In genomic region chr1:1374068-1374860, GRCh38 we compare ENCODE assay signal across 6 cellular contexts. TPM values are rescaled to one million over a fixed set of nuclear protein-coding genes. Genes with fewer than 3 reads are reported as not detected.
DNase-seq lines count a peak whose midpoint lies in the region; ATAC-seq, FAIRE-seq and TF ChIP-seq lines count a peak whose summit lies in the region.

No MANE protein-coding gene starts in this region.

- H3K4ac ChIP-seq in H1 (replicated peaks; ENCODE audit: insufficient read length, low read depth, low read length): no peak overlapping the region

- H3K9ac ChIP-seq in H1 (replicated peaks in 1 of 4; ENCODE audit: extremely low read depth in 1 of 4, low read depth in 3 of 4, low read length in 3 of 4): peak overlapping the region; percentile 81 to 94 (median 84)

- no peak overlapping the region for H3K23ac ChIP-seq in H1 (ENCODE audit: insufficient read length)

- H4K5ac ChIP-seq in H1 (ENCODE audit: insufficient read length, low read depth, low read length): no peak overlapping the region

- no peak for TF ChIP-seq POLR2A in H1 (IDR thresholded peaks at IDR 0.05; ENCODE audit: control extremely low read depth in 1 of 2, low read depth in 2 of 2, low read length in 2 of 2)
- TF ChIP-seq POLR2A in sigmoid colon (IDR thresholded peaks at IDR 0.05): no peak

- no peaks in the 10 kb centered on the region for H3K36me3 ChIP-seq in CD8-positive, alpha-beta T cell (ENCODE audit: insufficient read depth, low read length)
- peaks cover 0 to 4% (median 0%) of the 10 kb centered on the region in 4 experiments; a peak in 1 of 8 replicates for H3K36me3 ChIP-seq in H1 (ENCODE audit: control insufficient read depth in 2 of 4, insufficient read depth in 4 of 4, low read length in 3 of 4)
- peaks cover 0 to 15% (median 4%) of the 10 kb centered on the region in 4 donors for H3K36me3 ChIP-seq in sigmoid colon

- peaks cover 7% of the 10 kb centered on the region; the same call in 1 of the 2 replicates for H3K23me2 ChIP-seq in H1 (ENCODE audit: low read depth, low read length)

- 0 out of 2 replicates have a peak overlapping the region, but pooled peaks have one; percentile 14 for H2BK12ac ChIP-seq in H1 (ENCODE audit: low read depth, low read length)

- H3K56ac ChIP-seq in H1 (replicated peaks; ENCODE audit: insufficient read length, low read depth, low read length): no peak overlapping the region

- H4K91ac ChIP-seq in H1 (replicated peaks; ENCODE audit: insufficient read length, low read length): no peak overlapping the region

- no peaks in the 10 kb centered on the region for H3K9me3 ChIP-seq in CD8-positive, alpha-beta T cell (ENCODE audit: low read length)
- H3K9me3 ChIP-seq in H1 (ENCODE audit: insufficient read depth in 2 of 2, low read depth in 1 of 2, low read length in 1 of 2) (no peaks in the 10 kb centered on the region), sigmoid colon (no peaks in the 10 kb centered on the region)

- peak overlapping the region; percentile 96 for H4K8ac ChIP-seq in H1 (ENCODE audit: extremely low read depth, insufficient read depth, low read length)

- H3K18ac ChIP-seq in H1 (ENCODE audit: extremely low read depth, low read length): peak overlapping the region; percentile 60; the same call in 1 of the 2 replicates

- H2BK5ac ChIP-seq in H1 (ENCODE audit: low read depth, low read length): peak overlapping the region; percentile 44; the same call in 1 of the 2 replicates

- no peak for TF ChIP-seq RAD21 in H1 (IDR thresholded peaks at IDR 0.05 in 1 of 2, conservative IDR thresholded peaks at IDR 0.05 in 1 of 2; ENCODE audit: low read depth in 2 of 2, low read length in 2 of 2)

- POLR2A ChIA-PET in CD8-positive, alpha-beta T cell (lab: Charles Lee): interaction anchor here (1.6 to 3.1 kb wide), 5 partner anchors 12 to 25 kb away, joined by 3 to 46 read pairs (median 5); partner anchors contain the start of genes CCNL2 and MXRA8
- POLR2A ChIA-PET in H1 (lab: Charles Lee; ENCODE audit: partially characterized antibody): interaction anchor here (0.7 to 33.4 kb wide), 13 partner anchors 11 to 72 kb away, joined by 3 to 719 read pairs (median 5); partner anchors contain the start of genes CCNL2, DVL1, MRPL20 and MXRA8

- H2AK5ac ChIP-seq in H1 (ENCODE audit: low read depth, low read length): no peak overlapping the region

- H3K36me3 Mint-ChIP-seq in CD8-positive, alpha-beta T cell: peaks cover 14% of the 10 kb centered on the region

- peaks cover 3% of the 10 kb centered on the region; the same call in 1 of the 2 replicates for H3K79me1 ChIP-seq in H1 (ENCODE audit: low read depth, low read length)

- no peaks in the 10 kb centered on the region for H3K27me3 ChIP-seq in CD8-positive, alpha-beta T cell (ENCODE audit: insufficient read depth, low read length)
- H3K27me3 ChIP-seq in H1 (replicated peaks in 1 of 4; ENCODE audit: control insufficient read depth in 3 of 4, extremely low read depth in 1 of 4, insufficient read depth in 3 of 4, low read length in 3 of 4): no peaks in the 10 kb centered on the region
- H3K27me3 ChIP-seq in sigmoid colon: no peaks in the 10 kb centered on the region

- no peak overlapping the region for H2BK120ac ChIP-seq in H1 (replicated peaks; ENCODE audit: low read depth, low read length)

- H3K9me3 Mint-ChIP-seq in CD8-positive, alpha-beta T cell: no peaks in the 10 kb centered on the region

- DNase-seq in CD8-positive, alpha-beta T cell: peak in 3 of 7 experiments; percentile 15 to 54 (median 28)
- DNase-seq in H1 (ENCODE audit: low read depth in 1 of 2, low spot score in 2 of 2) (no peak), sigmoid colon (no peak), NOMO-1 treated with DMSO at 0.1 percent for 48 hours (lab: John Stamatoyannopoulos, UW; ENCODE audit: unreplicated experiment) (no peak), NCI-H1694 treated with DMSO at 0.1 percent for 48 hours (lab: John Stamatoyannopoulos, UW) (no peak)

- TF ChIP-seq CTCF in CD8-positive, alpha-beta T cell (IDR thresholded peaks at IDR 0.05): no peak
- TF ChIP-seq CTCF in H1 (IDR thresholded peaks at IDR 0.05; ENCODE audit: control extremely low read depth in 1 of 3, insufficient read depth in 1 of 3, low read depth in 1 of 3, low read length in 3 of 3) (no peak), sigmoid colon (IDR thresholded peaks at IDR 0.05) (no peak)

- H2BK15ac ChIP-seq in H1 (ENCODE audit: low read length): no peak overlapping the region

- TF ChIP-seq EP300 in H1 (IDR thresholded peaks at IDR 0.05; ENCODE audit: borderline replicate concordance in 1 of 2, low read depth in 2 of 2, low read length in 2 of 2) (no peak), sigmoid colon (IDR thresholded peaks at IDR 0.05) (no peak)

- WGBS in H1 (ENCODE audit: extremely low coverage in 1 of 2, insufficient coverage in 1 of 2, insufficient read length in 1 of 2, insufficient replicate concordance in 2 of 2, low coverage in 1 of 2, low lambda C conversion rate in 2 of 2, missing lambda C conversion rate in 1 of 2), 2 experiments: 38% methylated on average over 48 of the region's 56 CpGs; no CpG with 5 or more reads in 1 of the 2 experiments
- 23 to 27% methylated on average over 56 of the region's 56 CpGs for WGBS in sigmoid colon, 2 donors

- H3K14ac ChIP-seq in H1 (ENCODE audit: insufficient read length): no peak overlapping the region

- CTCF ChIA-PET in CD8-positive, alpha-beta T cell (lab: Charles Lee): interaction anchor here (0.9 to 5.3 kb wide), 7 partner anchors 21 to 252 kb away, joined by 4 to 41 read pairs (median 6); partner anchors contain the start of gene CCNL2
- CTCF ChIA-PET in H1 (lab: Charles Lee; ENCODE audit: partially characterized antibody): interaction anchor here (0.6 to 2.7 kb wide), 10 partner anchors 12 to 281 kb away, joined by 3 to 14 read pairs (median 4); partner anchors contain the start of genes CCNL2 and MRPL20

- H3K27ac ChIP-seq in CD8-positive, alpha-beta T cell (ENCODE audit: low read depth, low read length): peak overlapping the region; percentile 83
- H3K27ac ChIP-seq in H1 (ENCODE audit: low read depth, low read length) (peak overlapping the region; percentile 62; the same call in 1 of the 2 replicates), sigmoid colon (peak overlapping the region; percentile 92 to 98 (median 95))

- intact Hi-C loops in CD8-positive, alpha-beta T cell (cut with DNase I, micrococcal nuclease): loop anchor here in 1 of 2 experiments (5.0 to 10.0 kb wide), 3 partner anchors 342 to 1018 kb away; partner anchors contain the start of genes CDK11A, MORN1 and RER1
- intact Hi-C loops in sigmoid colon (cut with DNase I): loop anchor here (2.0 kb wide), 1 partner anchor 65 kb away; the partner anchor contains the start of gene PUSL1

- H3K4me1 ChIP-seq in CD8-positive, alpha-beta T cell (ENCODE audit: insufficient read depth, low read length): peaks cover 33% of the 10 kb centered on the region
- H3K4me1 ChIP-seq in H1 (replicated peaks in 1 of 4; ENCODE audit: control insufficient read depth in 3 of 4, insufficient read depth in 4 of 4, low read length in 3 of 4): peaks cover 0 to 12% (median 9%) of the 10 kb centered on the region in 4 experiments; a peak in 5 of 7 replicates
- peaks cover 2 to 41% (median 34%) of the 10 kb centered on the region in 4 donors for H3K4me1 ChIP-seq in sigmoid colon

- peak overlapping the region; percentile 91 for H3K4me3 ChIP-seq in CD8-positive, alpha-beta T cell (ENCODE audit: low read depth, low read length)
- H3K4me3 ChIP-seq in H1 (ENCODE audit: extremely low read depth in 1 of 4, insufficient read depth in 2 of 4, low read depth in 3 of 4, low read length in 4 of 4) (peak overlapping the region; percentile 87 to 97 (median 88)), sigmoid colon (peak overlapping the region; percentile 69 to 100 (median 96))

- H2BK20ac ChIP-seq in H1 (ENCODE audit: low read length): no peak overlapping the region

- peak overlapping the region; percentile 77 to 99 for H3K4me2 ChIP-seq in H1 (ENCODE audit: insufficient read depth in 1 of 2, low read depth in 2 of 2, low read length in 2 of 2)

- H2AFZ ChIP-seq in H1 (ENCODE audit: low read length): no peak overlapping the region

- no peaks in the 10 kb centered on the region for H3K27me3 Mint-ChIP-seq in CD8-positive, alpha-beta T cell (ENCODE audit: low read depth)

- peaks cover 0 to 8% of the 10 kb centered on the region in 2 experiments for H4K20me1 ChIP-seq in H1 (replicated peaks in 1 of 2; ENCODE audit: control insufficient read depth in 1 of 2, insufficient read depth in 2 of 2, low read length in 2 of 2)

- no peak for FAIRE-seq in H1 (lab: Jason Lieb, UNC)

- H3K4me3 Mint-ChIP-seq in CD8-positive, alpha-beta T cell: peak overlapping the region; percentile 86

- H3K79me2 ChIP-seq in H1 (ENCODE audit: control insufficient read depth in 1 of 2, insufficient read depth in 2 of 2, low read length in 2 of 2): peaks cover 5 to 17% of the 10 kb centered on the region in 2 experiments; a peak in 3 of 4 replicates

- no peak for ATAC-seq in CD8-positive, alpha-beta T cell
- ATAC-seq in HG03460 (IDR thresholded peaks at IDR 0.05; ENCODE audit: unreplicated experiment): peak; percentile 4

- H3K27ac Mint-ChIP-seq in CD8-positive, alpha-beta T cell: peak overlapping the region; percentile 80

- H3K4me1 Mint-ChIP-seq in CD8-positive, alpha-beta T cell (ENCODE audit: low read depth): peaks cover 35% of the 10 kb centered on the region

RNA-seq across cellular contexts. Expression of gene AURKAIP1, which starts 0.7 kb away (rescaled TPM):
- total RNA-seq in CD8-positive, alpha-beta T cell: 10 to 100 TPM; 58.4 to 62.6 TPM
- total RNA-seq in H1 (2021; fragmentation: NEBNext Ultra II Directional; extraction: Animal tissue kit (Norgen Biotek cat#: 25700)): 194 TPM in 2 replicates
- polyA plus RNA-seq in H1 (2011; rRNA removed) (87.8 and 138 TPM in 2 replicates), sigmoid colon (100 to 1,000 TPM; 263 to 288 (median 271) TPM)
- 133 TPM for polyA plus RNA-seq in H1 (2011; cell fraction: cytosol; rRNA removed)
- polyA plus RNA-seq in H1 (2011; cell fraction: nucleus; rRNA removed): 105 TPM
- polyA plus RNA-seq in H1 (2012, experiment 1 of 2): 115 to 177 TPM (median 165 TPM) in 4 replicates
- 126 TPM for polyA plus RNA-seq in H1 (2012, experiment 2 of 2)
- polyA plus RNA-seq in H1 (2013, experiment 1 of 2): 120 TPM
- polyA plus RNA-seq in H1 (2013, experiment 2 of 2): 113 TPM
- 12.5 and 13.3 TPM in 2 replicates for polyA minus RNA-seq in H1 (2011; rRNA and poly(A)+ RNA removed)
- 44.8 TPM for polyA minus RNA-seq in H1 (2011; cell fraction: cytosol; rRNA and poly(A)+ RNA removed)
- polyA minus RNA-seq in H1 (2011; cell fraction: nucleus; rRNA and poly(A)+ RNA removed): 30.7 TPM
- total RNA-seq in sigmoid colon: 100 to 1,000 TPM in 3 of 4 donors, 10 to 100 TPM in 1; 89.3 to 143 (median 124) TPM

RNA-seq across cellular contexts. Expression of gene MXRA8, which starts 15.9 kb away (rescaled TPM):
- 1 to 10 TPM; 7.5 to 9.3 TPM for total RNA-seq in CD8-positive, alpha-beta T cell
- 10.0 and 10.5 TPM in 2 replicates for total RNA-seq in H1 (2021; fragmentation: NEBNext Ultra II Directional; extraction: Animal tissue kit (Norgen Biotek cat#: 25700))
- 17.2 and 35.4 TPM in 2 replicates for polyA plus RNA-seq in H1 (2011; rRNA removed)
- 21.3 TPM for polyA plus RNA-seq in H1 (2011; cell fraction: cytosol; rRNA removed)
- polyA plus RNA-seq in H1 (2011; cell fraction: nucleus; rRNA removed): 57.8 TPM
- 6.4 to 14.9 TPM (median 13.3 TPM) in 4 replicates for polyA plus RNA-seq in H1 (2012, experiment 1 of 2)
- 7.6 TPM for polyA plus RNA-seq in H1 (2012, experiment 2 of 2)
- polyA plus RNA-seq in H1 (2013, experiment 1 of 2): 12.0 TPM
- 10.6 TPM for polyA plus RNA-seq in H1 (2013, experiment 2 of 2)
- 3.0 and 3.5 TPM in 2 replicates for polyA minus RNA-seq in H1 (2011; rRNA and poly(A)+ RNA removed)
- 9.2 TPM for polyA minus RNA-seq in H1 (2011; cell fraction: cytosol; rRNA and poly(A)+ RNA removed)
- 7.8 TPM for polyA minus RNA-seq in H1 (2011; cell fraction: nucleus; rRNA and poly(A)+ RNA removed)
- 100 to 1,000 TPM in 3 of 4 donors, 10 to 100 TPM in 1; 78.8 to 234 (median 114) TPM for total RNA-seq in sigmoid colon
- 10 to 100 TPM in 2 of 3 donors, 1 to 10 TPM in 1; 2.8 to 26.2 (median 22.2) TPM for polyA plus RNA-seq in sigmoid colon

RNA-seq across cellular contexts. Expression of gene CCNL2, which starts 24.9 kb away (rescaled TPM):
- total RNA-seq in CD8-positive, alpha-beta T cell: 100 to 1,000 TPM; 307 to 328 TPM
- 120 TPM in 2 replicates for total RNA-seq in H1 (2021; fragmentation: NEBNext Ultra II Directional; extraction: Animal tissue kit (Norgen Biotek cat#: 25700))
- polyA plus RNA-seq in H1 (2011; rRNA removed) (79.8 and 121 TPM in 2 replicates), sigmoid colon (10 to 100 TPM; 15.0 to 99.6 (median 16.2) TPM)
- polyA plus RNA-seq in H1 (2011; cell fraction: cytosol; rRNA removed): 153 TPM
- polyA plus RNA-seq in H1 (2011; cell fraction: nucleus; rRNA removed): 606 TPM
- 111 to 127 TPM (median 117 TPM) in 4 replicates for polyA plus RNA-seq in H1 (2012, experiment 1 of 2)
- 46.7 TPM for polyA plus RNA-seq in H1 (2012, experiment 2 of 2)
- 109 TPM for polyA plus RNA-seq in H1 (2013, experiment 1 of 2)
- polyA plus RNA-seq in H1 (2013, experiment 2 of 2): 91.9 TPM
- polyA minus RNA-seq in H1 (2011; rRNA and poly(A)+ RNA removed): 66.3 and 81.1 TPM in 2 replicates
- polyA minus RNA-seq in H1 (2011; cell fraction: cytosol; rRNA and poly(A)+ RNA removed): 48.5 TPM
- 142 TPM for polyA minus RNA-seq in H1 (2011; cell fraction: nucleus; rRNA and poly(A)+ RNA removed)
- total RNA-seq in sigmoid colon: 100 to 1,000 TPM; 139 to 375 (median 173) TPM

RNA-seq across cellular contexts. Expression of gene DVL1, which starts 25.0 kb away (rescaled TPM):
- 10 to 100 TPM; 44.5 to 45.5 TPM for total RNA-seq in CD8-positive, alpha-beta T cell
- total RNA-seq in H1 (2021; fragmentation: NEBNext Ultra II Directional; extraction: Animal tissue kit (Norgen Biotek cat#: 25700)): 56.0 and 58.9 TPM in 2 replicates
- 39.4 and 59.8 TPM in 2 replicates for polyA plus RNA-seq in H1 (2011; rRNA removed)
- polyA plus RNA-seq in H1 (2011; cell fraction: cytosol; rRNA removed): 45.1 TPM
- polyA plus RNA-seq in H1 (2011; cell fraction: nucleus; rRNA removed): 354 TPM
- 29.6 to 56.3 TPM (median 52.4 TPM) in 4 replicates for polyA plus RNA-seq in H1 (2012, experiment 1 of 2)
- polyA plus RNA-seq in H1 (2012, experiment 2 of 2): 32.5 TPM
- polyA plus RNA-seq in H1 (2013, experiment 1 of 2): 41.1 TPM
- 37.2 TPM for polyA plus RNA-seq in H1 (2013, experiment 2 of 2)
- 16.1 and 16.9 TPM in 2 replicates for polyA minus RNA-seq in H1 (2011; rRNA and poly(A)+ RNA removed)
- polyA minus RNA-seq in H1 (2011; cell fraction: cytosol; rRNA and poly(A)+ RNA removed): 33.2 TPM
- 81.8 TPM for polyA minus RNA-seq in H1 (2011; cell fraction: nucleus; rRNA and poly(A)+ RNA removed)
- total RNA-seq in sigmoid colon: 10 to 100 TPM; 50.7 to 85.0 (median 61.9) TPM
- 10 to 100 TPM; 25.8 to 59.9 (median 36.3) TPM for polyA plus RNA-seq in sigmoid colon

RNA-seq across cellular contexts. Expression of gene MRPL20, which starts 32.8 kb away (rescaled TPM):
- total RNA-seq in CD8-positive, alpha-beta T cell: 10 to 100 TPM; 92.6 to 92.7 TPM
- 126 and 130 TPM in 2 replicates for total RNA-seq in H1 (2021; fragmentation: NEBNext Ultra II Directional; extraction: Animal tissue kit (Norgen Biotek cat#: 25700))
- polyA plus RNA-seq in H1 (2011; rRNA removed) (138 and 151 TPM in 2 replicates), sigmoid colon (100 to 1,000 TPM; 155 to 216 (median 171) TPM)
- polyA plus RNA-seq in H1 (2011; cell fraction: cytosol; rRNA removed): 155 TPM
- polyA plus RNA-seq in H1 (2011; cell fraction: nucleus; rRNA removed): 119 TPM
- 199 to 245 TPM (median 224 TPM) in 4 replicates for polyA plus RNA-seq in H1 (2012, experiment 1 of 2)
- 282 TPM for polyA plus RNA-seq in H1 (2012, experiment 2 of 2)
- polyA plus RNA-seq in H1 (2013, experiment 1 of 2): 197 TPM
- polyA plus RNA-seq in H1 (2013, experiment 2 of 2): 188 TPM
- 67.9 and 70.9 TPM in 2 replicates for polyA minus RNA-seq in H1 (2011; rRNA and poly(A)+ RNA removed)
- polyA minus RNA-seq in H1 (2011; cell fraction: cytosol; rRNA and poly(A)+ RNA removed): 82.3 TPM
- 51.4 TPM for polyA minus RNA-seq in H1 (2011; cell fraction: nucleus; rRNA and poly(A)+ RNA removed)
- total RNA-seq in sigmoid colon: 100 to 1,000 TPM; 133 to 235 (median 206) TPM
